ENCODE assay signal across 8 cellular contexts in genomic region chr3:107241217-107241616, GRCh38.
DNase-seq lines count a peak whose midpoint lies in the region; ATAC-seq, FAIRE-seq and TF ChIP-seq lines count a peak whose summit lies in the region.

No MANE protein-coding gene starts in this region.

- CTCF ChIA-PET in activated naive CD4-positive, alpha-beta T cell treated with anti-CD3 and anti-CD28 coated beads for 36 hours (lab: Charles Lee) = interaction anchor here (0.6 to 2.9 kb wide), 3 partner anchors 31 to 461 kb away, joined by 3 to 5 read pairs (median 5); no protein-coding TSS in a partner anchor
- CTCF ChIA-PET in MCF 10A (lab: Yijun Ruan, JAX) = interaction anchor here (0.6 to 1.3 kb wide), 5 partner anchors 11 to 180 kb away, joined by 3 to 7 read pairs (median 5); no protein-coding TSS in a partner anchor

- no peak overlapping the region for H3K27ac Mint-ChIP-seq in activated naive CD4-positive, alpha-beta T cell treated with anti-CD3 and anti-CD28 coated beads for 36 hours
- peak overlapping the region; percentile 94 for H3K27ac Mint-ChIP-seq in MCF 10A (ENCODE audit: low read depth, unreplicated experiment)
- peak overlapping the region; percentile 47 for H3K27ac Mint-ChIP-seq in stimulated activated naive B cell treated with anti-CD40 and anti-IgM and Interleukin-4, amounts not matched to agents 10 μg/mL and 1 μg/mL and 100 μg/mL, for 72 hours

- peaks cover 39% of the 10 kb centered on the region for H3K79me2 ChIP-seq in keratinocyte (ENCODE audit: control insufficient read depth, insufficient read depth, low read length)

- intact Hi-C loops in activated naive CD4-positive, alpha-beta T cell treated with anti-CD3 and anti-CD28 coated beads for 36 hours (cut with micrococcal nuclease) = no loop called here
- intact Hi-C loops in MCF 10A (cut with micrococcal nuclease) = no loop called here

- H3K36me3 ChIP-seq in keratinocyte (ENCODE audit: control insufficient read depth in 2 of 2, extremely low read depth in 1 of 2, insufficient read depth in 2 of 2, low read length in 2 of 2) = peaks cover 2 to 6% of the 10 kb centered on the region in 2 experiments

- H3K27ac ChIP-seq in keratinocyte (ENCODE audit: control insufficient read depth, insufficient read depth, low read length) = peak overlapping the region; percentile 71

- H4K20me1 ChIP-seq in keratinocyte (ENCODE audit: control insufficient read depth, extremely low read depth, insufficient read depth, low read length) = no peaks in the 10 kb centered on the region

- no peaks in the 10 kb centered on the region for H3K9me3 Mint-ChIP-seq in activated naive CD4-positive, alpha-beta T cell treated with anti-CD3 and anti-CD28 coated beads for 36 hours
- H3K9me3 Mint-ChIP-seq in MCF 10A (ENCODE audit: unreplicated experiment) = no peaks in the 10 kb centered on the region
- no peaks in the 10 kb centered on the region for H3K9me3 Mint-ChIP-seq in stimulated activated naive B cell treated with anti-CD40 and anti-IgM and Interleukin-4, amounts not matched to agents 10 μg/mL and 1 μg/mL and 100 μg/mL, for 72 hours

- no TSS peak for BruUV-seq in MCF 10A (replicated peaks; lab: Mats Ljungman, UMichigan)

- POLR2A ChIA-PET in MCF 10A (lab: Yijun Ruan, JAX) = interaction anchor here (0.6 to 3.1 kb wide), 25 partner anchors 13 to 1265 kb away, joined by 3 to 68 read pairs (median 4); partner anchors contain the start of gene BBX

- H3K4me1 Mint-ChIP-seq in activated naive CD4-positive, alpha-beta T cell treated with anti-CD3 and anti-CD28 coated beads for 36 hours (ENCODE audit: low read depth) = peaks cover 3% of the 10 kb centered on the region
- H3K4me1 Mint-ChIP-seq in MCF 10A (ENCODE audit: insufficient read depth, unreplicated experiment) = peaks cover 47% of the 10 kb centered on the region
- H3K4me1 Mint-ChIP-seq in stimulated activated naive B cell treated with anti-CD40 and anti-IgM and Interleukin-4, amounts not matched to agents 10 μg/mL and 1 μg/mL and 100 μg/mL, for 72 hours = peaks cover 4 to 7% of the 10 kb centered on the region in 2 donors

- peak; percentile 16 for DNase-seq in activated naive CD4-positive, alpha-beta T cell treated with anti-CD3 and anti-CD28 coated beads for 36 hours
- no peak for DNase-seq in activated naive CD4-positive, alpha-beta T cell (lab: John Stamatoyannopoulos, UW)
- DNase-seq in NCI-H774 (lab: John Stamatoyannopoulos, UW) (peak; percentile 38), MCF 10A (ENCODE audit: unreplicated experiment) (peak; percentile 77), keratinocyte (ENCODE audit: low read depth, low spot score) (no peak)
- DNase-seq in stimulated activated naive B cell treated with anti-CD40 and anti-IgM and Interleukin-4, amounts not matched to agents 10 μg/mL and 1 μg/mL and 100 μg/mL, for 72 hours = peak; percentile 2
- no peak for DNase-seq in activated CD4-positive, CD25-positive, alpha-beta regulatory T cell treated with anti-CD3 and anti-CD28 coated beads, Interleukin-2, amount 50 U/mL, for 72 hours

- peak overlapping the region; percentile 95 for H2AFZ ChIP-seq in keratinocyte (ENCODE audit: control insufficient read depth, low read length)

- ATAC-seq in HG02588 (IDR thresholded peaks at IDR 0.05; ENCODE audit: unreplicated experiment) = peak; percentile 38
- peak; percentile 39 to 60 for ATAC-seq in stimulated activated naive B cell treated with anti-CD40 and anti-IgM and Interleukin-4, amounts not matched to agents 10 μg/mL and 1 μg/mL and 100 μg/mL, for 72 hours (replicated peaks)

- H3K9me1 ChIP-seq in keratinocyte (ENCODE audit: control insufficient read depth, extremely low read depth, insufficient read depth, low read length) = no peaks in the 10 kb centered on the region

- peak overlapping the region; percentile 79 for H3K4me2 ChIP-seq in keratinocyte (ENCODE audit: control insufficient read depth, extremely low read depth, insufficient read depth, low read depth, low read length)

- peak overlapping the region; percentile 73 for H3K9ac ChIP-seq in keratinocyte (ENCODE audit: control insufficient read depth, extremely low read depth, insufficient read depth, low read length)

- no peak for FAIRE-seq in keratinocyte (lab: Jason Lieb, UNC)

- dilution Hi-C loops in keratinocyte (cut with MboI; ENCODE audit: extremely low pct_ligation_motif_present, low sequenced_read_pairs) = no loop called here

- no peaks in the 10 kb centered on the region for H3K36me3 Mint-ChIP-seq in activated naive CD4-positive, alpha-beta T cell treated with anti-CD3 and anti-CD28 coated beads for 36 hours (ENCODE audit: low read depth)
- H3K36me3 Mint-ChIP-seq in MCF 10A (ENCODE audit: insufficient read depth, unreplicated experiment) = peaks cover 38% of the 10 kb centered on the region
- no peaks in the 10 kb centered on the region for H3K36me3 Mint-ChIP-seq in stimulated activated naive B cell treated with anti-CD40 and anti-IgM and Interleukin-4, amounts not matched to agents 10 μg/mL and 1 μg/mL and 100 μg/mL, for 72 hours

- TF ChIP-seq CTCF in MCF 10A (IDR thresholded peaks at IDR 0.05; ENCODE audit: unreplicated experiment) (no peak), keratinocyte (optimal IDR thresholded peaks at IDR 0.05 in 1 of 3, IDR thresholded peaks at IDR 0.05 in 1 of 3, conservative IDR thresholded peaks at IDR 0.05 in 1 of 3; ENCODE audit: extremely low read depth in 1 of 3, insufficient read depth in 2 of 3, low read length in 3 of 3) (no peak)

- H3K27me3 ChIP-seq in keratinocyte (ENCODE audit: control insufficient read depth, extremely low read depth, insufficient read depth, low read length) = no peaks in the 10 kb centered on the region

- peak overlapping the region; percentile 84 for H3K4me3 Mint-ChIP-seq in activated naive CD4-positive, alpha-beta T cell treated with anti-CD3 and anti-CD28 coated beads for 36 hours
- H3K4me3 Mint-ChIP-seq in MCF 10A (ENCODE audit: unreplicated experiment) = peak overlapping the region; percentile 99
- H3K4me3 Mint-ChIP-seq in stimulated activated naive B cell treated with anti-CD40 and anti-IgM and Interleukin-4, amounts not matched to agents 10 μg/mL and 1 μg/mL and 100 μg/mL, for 72 hours = peak overlapping the region; percentile 86 to 88

- peaks cover 6% of the 10 kb centered on the region for H3K27me3 Mint-ChIP-seq in activated naive CD4-positive, alpha-beta T cell treated with anti-CD3 and anti-CD28 coated beads for 36 hours (ENCODE audit: low read depth)
- no peaks in the 10 kb centered on the region for H3K27me3 Mint-ChIP-seq in MCF 10A (ENCODE audit: insufficient read depth, unreplicated experiment)
- H3K27me3 Mint-ChIP-seq in stimulated activated naive B cell treated with anti-CD40 and anti-IgM and Interleukin-4, amounts not matched to agents 10 μg/mL and 1 μg/mL and 100 μg/mL, for 72 hours = no peaks in the 10 kb centered on the region

- no peaks in the 10 kb centered on the region for H3K9me3 ChIP-seq in keratinocyte (ENCODE audit: control insufficient read depth, low read depth, low read length)

- peaks cover 20% of the 10 kb centered on the region for H3K4me1 ChIP-seq in keratinocyte (ENCODE audit: control insufficient read depth, extremely low read depth, insufficient read depth, low read length)

- peak overlapping the region; percentile 80 to 96 (median 88) for H3K4me3 ChIP-seq in keratinocyte (ENCODE audit: control insufficient read depth in 2 of 3, extremely low read depth in 1 of 3, insufficient read depth in 2 of 3, low read depth in 1 of 3, low read length in 3 of 3)

Comparison
In these comparisons a context has a peak if more than half of its experiments do, and no peak if none do; other contexts are left out.
1. DNase-seq: peak in activated naive CD4-positive, alpha-beta T cell treated with anti-CD3 and anti-CD28 coated beads for 36 hours (single experiment), NCI-H774 (single experiment), MCF 10A (single experiment) and stimulated activated naive B cell treated with anti-CD40 and anti-IgM and Interleukin-4, amounts not matched to agents 10 μg/mL and 1 μg/mL and 100 μg/mL, for 72 hours (single experiment); none in activated naive CD4-positive, alpha-beta T cell (0 of 4), keratinocyte (single experiment) and activated CD4-positive, CD25-positive, alpha-beta regulatory T cell treated with anti-CD3 and anti-CD28 coated beads, Interleukin-2, amount 50 U/mL, for 72 hours (single experiment).
2. Peak in every context shown above with its lines, with median percentiles within 50 percentile points of each other: H3K4me3 Mint-ChIP-seq.